In genomic region chr5:14229734-14230133, GRCh38 we compare ENCODE assay signal across 24 cellular contexts.
"Had no signal": no experiment of that assay in that cellular context is flagged by ENCODE, and none has a peak within 500 bp of the region (broad histone marks: within the 10 kb centered on the region; RNA-seq: fewer than 3 reads in every experiment).

No MANE protein-coding gene starts in this region.

- H3K4me3 ChIP-seq: dorsolateral prefrontal cortex, gastrocnemius medialis, left lung, lower lobe of right lung, pancreas, right lobe of liver, spleen, testis, tibial nerve had no signal

- H3K27me3 ChIP-seq: dorsolateral prefrontal cortex, gastrocnemius medialis, left lung, pancreas, right lobe of liver, spleen, testis, tibial nerve had no signal

- DNase-seq: cortex of kidney; dorsolateral prefrontal cortex; effector memory CD4-positive, alpha-beta T cell; glutamatergic neuron; left lung; lower lobe of right lung; mesenchymal stem cell; midbrain; naive B cell; occipital lobe; pancreas; right lobe of liver; spleen; stimulated activated CD4-positive, alpha-beta T cell treated with anti-CD3 and anti-CD28 coated beads, Interleukin-15, amount 100 ng/mL, for 24 hours; stimulated activated CD4-positive, alpha-beta T cell treated with anti-CD3 and anti-CD28 coated beads, Interleukin-1b, Interleukin-23, amount 100 ng/mL, for 48 hours; stimulated activated CD4-positive, alpha-beta T cell treated with anti-CD3 and anti-CD28 coated beads, Interleukin-4, amount 100 ng/mL, for 24 hours; stimulated activated naive CD8-positive, alpha-beta T cell treated with anti-CD3 and anti-CD28 coated beads, Interleukin-15, amount 100 ng/mL, for 72 hours; testis had no signal

- H3K4me1 ChIP-seq: pancreas, right lobe of liver, tibial nerve had no signal

- H3K4me3 Mint-ChIP-seq: naive B cell; nephron; stimulated activated memory B cell treated with anti-CD40 and anti-IgM and Interleukin-4, amounts not matched to agents 10 μg/mL and 1 μg/mL and 100 μg/mL, for 72 hours; stimulated activated naive CD8-positive, alpha-beta T cell treated with anti-CD3 and anti-CD28 coated beads, Interleukin-15, amount 100 ng/mL, for 72 hours had no signal

- H3K27ac ChIP-seq: left lung, lower lobe of right lung, pancreas, right lobe of liver, testis, tibial nerve had no signal

- ATAC-seq: esophagus mucosa; left lung; lower lobe of right lung; stimulated activated memory B cell treated with anti-CD40 and anti-IgM and Interleukin-4, amounts not matched to agents 10 μg/mL and 1 μg/mL and 100 μg/mL, for 72 hours; stimulated activated naive CD8-positive, alpha-beta T cell treated with anti-CD3 and anti-CD28 coated beads, Interleukin-15, amount 100 ng/mL, for 72 hours had no signal

- H3K9me3 Mint-ChIP-seq: naive B cell; nephron; stimulated activated memory B cell treated with anti-CD40 and anti-IgM and Interleukin-4, amounts not matched to agents 10 μg/mL and 1 μg/mL and 100 μg/mL, for 72 hours; stimulated activated naive CD8-positive, alpha-beta T cell treated with anti-CD3 and anti-CD28 coated beads, Interleukin-15, amount 100 ng/mL, for 72 hours had no signal

- H3K36me3 Mint-ChIP-seq: naive B cell; stimulated activated memory B cell treated with anti-CD40 and anti-IgM and Interleukin-4, amounts not matched to agents 10 μg/mL and 1 μg/mL and 100 μg/mL, for 72 hours had no signal

- H3K36me3 ChIP-seq: gastrocnemius medialis, left lung, lower lobe of right lung, pancreas, right lobe of liver, spleen, tibial nerve had no signal

- H3K9me3 ChIP-seq: gastrocnemius medialis, left lung, lower lobe of right lung, pancreas, right lobe of liver, spleen, testis, tibial nerve had no signal

- H3K27ac Mint-ChIP-seq: nephron; progenitor cell of endocrine pancreas; stimulated activated memory B cell treated with anti-CD40 and anti-IgM and Interleukin-4, amounts not matched to agents 10 μg/mL and 1 μg/mL and 100 μg/mL, for 72 hours had no signal

- H3K4me1 Mint-ChIP-seq: stimulated activated naive CD8-positive, alpha-beta T cell treated with anti-CD3 and anti-CD28 coated beads, Interleukin-15, amount 100 ng/mL, for 72 hours had no signal

- H3K27me3 Mint-ChIP-seq: naive B cell; progenitor cell of endocrine pancreas; stimulated activated memory B cell treated with anti-CD40 and anti-IgM and Interleukin-4, amounts not matched to agents 10 μg/mL and 1 μg/mL and 100 μg/mL, for 72 hours; stimulated activated naive CD8-positive, alpha-beta T cell treated with anti-CD3 and anti-CD28 coated beads, Interleukin-15, amount 100 ng/mL, for 72 hours had no signal
